ENCODE assay signal across 18 cellular contexts in the genomic region with DNA sequence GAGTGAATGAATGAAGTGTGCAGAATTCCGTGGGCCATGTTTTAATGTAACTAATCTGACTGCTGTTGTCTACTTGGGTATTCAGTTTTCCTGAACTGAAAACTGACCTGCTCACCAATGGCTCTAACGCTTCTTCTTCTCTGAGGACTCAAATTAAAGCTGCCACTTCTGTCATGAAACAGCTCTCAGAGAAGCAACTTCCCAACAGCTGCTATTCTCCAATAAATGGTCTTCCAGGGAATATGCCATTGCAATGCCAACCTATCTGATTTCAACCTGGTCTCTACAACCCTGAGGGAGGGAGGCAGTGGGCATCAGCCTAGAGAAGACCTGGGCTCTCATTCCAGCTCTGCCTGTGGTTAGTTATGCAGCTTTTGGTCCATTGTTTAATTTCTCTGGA.
"Had no signal": no experiment of that assay in that cellular context is flagged by ENCODE, and none has a peak within 500 bp of the region (broad histone marks: within the 10 kb centered on the region; RNA-seq: fewer than 3 reads in every experiment).

No MANE protein-coding gene starts in this region.

- H3K27ac ChIP-seq: heart left ventricle, psoas muscle, right lobe of liver, spleen, thoracic aorta, transverse colon had no signal

- DNase-seq: effector memory CD4-positive, alpha-beta T cell; heart left ventricle; hippocampal formation; left colon; mesendoderm; natural killer cell; psoas muscle; retina; right lobe of liver; spleen; stimulated activated CD4-positive, alpha-beta T cell treated with anti-CD3 and anti-CD28 coated beads, Interleukin-2, amount 100 ng/mL, for 24 hours; stimulated activated CD4-positive, alpha-beta T cell treated with anti-CD3 and anti-CD28 coated beads, Interleukin-4, amount 100 ng/mL, for 4 hours; stimulated activated naive B cell treated with anti-CD40 and anti-IgM and Interleukin-4, amounts not matched to agents 10 μg/mL and 1 μg/mL and 100 μg/mL, for 72 hours; stimulated activated naive CD8-positive, alpha-beta T cell treated with anti-CD3 and anti-CD28 coated beads, Interleukin-15, amount 100 ng/mL, for 72 hours; substantia nigra; transverse colon had no signal

- H3K36me3 ChIP-seq: heart left ventricle, right lobe of liver, spleen, thoracic aorta, transverse colon had no signal

- H3K4me1 ChIP-seq: psoas muscle, spleen had no signal

- H3K9me3 ChIP-seq: psoas muscle, right lobe of liver, spleen, thoracic aorta, transverse colon had no signal

- ATAC-seq: esophagus mucosa; heart left ventricle; left colon; natural killer cell; psoas muscle; right lobe of liver; stimulated activated naive B cell treated with anti-CD40 and anti-IgM and Interleukin-4, amounts not matched to agents 10 μg/mL and 1 μg/mL and 100 μg/mL, for 72 hours; stimulated activated naive CD8-positive, alpha-beta T cell treated with anti-CD3 and anti-CD28 coated beads, Interleukin-15, amount 100 ng/mL, for 72 hours had no signal

- H3K4me3 ChIP-seq: heart left ventricle, psoas muscle, right lobe of liver, spleen, thoracic aorta, transverse colon had no signal

- H3K27me3 ChIP-seq: heart left ventricle, right lobe of liver, transverse colon had no signal
